Comparison of ENCODE assay signal across 11 cellular contexts in the genomic region with DNA sequence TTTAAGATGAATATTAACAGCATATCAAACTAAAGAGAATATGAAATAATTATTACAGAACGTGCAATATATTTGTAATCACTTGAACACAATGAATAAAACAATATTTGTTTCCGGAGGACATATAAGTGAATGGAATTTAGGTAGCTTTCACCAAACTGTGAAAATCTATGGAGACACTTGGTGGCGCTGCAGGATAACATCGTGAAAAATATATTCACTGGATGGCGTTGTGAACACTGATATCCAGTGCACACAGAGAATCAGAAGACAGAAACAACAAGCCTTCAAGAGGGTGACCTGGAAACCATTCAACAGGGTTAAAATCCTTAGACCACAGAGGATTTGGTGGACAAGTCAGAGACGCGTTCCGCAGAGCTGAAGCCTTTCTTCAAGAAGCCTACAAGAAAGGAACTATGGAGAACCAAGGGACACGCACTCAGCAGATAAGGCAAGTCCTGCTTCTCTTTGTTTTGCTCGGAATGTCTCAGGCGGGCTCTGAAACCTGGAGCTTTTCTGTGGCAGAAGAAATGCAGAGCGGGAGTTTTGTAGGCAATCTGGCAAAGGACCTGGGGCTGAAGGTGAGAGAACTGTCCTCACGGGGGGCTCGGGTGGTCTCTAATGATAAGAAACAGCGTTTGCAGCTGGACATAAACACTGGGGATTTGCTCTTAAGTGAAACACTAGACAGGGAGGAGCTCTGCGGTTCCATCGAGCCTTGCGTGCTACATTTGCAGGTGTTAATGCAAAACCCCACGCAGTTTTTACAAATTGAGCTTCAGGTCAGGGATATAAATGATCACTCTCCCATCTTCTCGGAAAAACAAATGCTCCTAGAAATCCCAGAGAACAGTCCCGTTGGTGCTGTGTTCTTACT. TPM values are rescaled to one million over a fixed set of nuclear protein-coding genes. Genes with fewer than 3 reads are reported as not detected.
DNase-seq lines count a peak whose midpoint lies in the region; ATAC-seq and TF ChIP-seq lines count a peak whose summit lies in the region.
"Had no signal": no experiment of that assay in that cellular context is flagged by ENCODE, and none has a peak within 500 bp of the region (broad histone marks: within the 10 kb centered on the region; RNA-seq: fewer than 3 reads in every experiment).

A gene (plus strand): TSS at position 269 of the 877 bp plus-strand sequence. CDS start 148 bp downstream, at position 417.

- WGBS in tibial nerve, 2 donors, result 43 to 50% methylated on average over 21 of the region's 21 CpGs

- H3K4me3 ChIP-seq in left ventricle myocardium inferior (peak within 1 kb of the TSS; percentile 35), tibial nerve (peak within 1 kb of the TSS in 1 of 4 donors; percentile 27)

- H3K27ac ChIP-seq in left ventricle myocardium inferior (replicated peaks) (no peak within 1 kb of the TSS), foreskin keratinocyte (no peak within 1 kb of the TSS), tibial nerve (no peak within 1 kb of the TSS)

- peak; percentile 23 for TF ChIP-seq CTCF in left ventricle myocardium inferior (IDR thresholded peaks at IDR 0.05; ENCODE audit: borderline replicate concordance)
- peak; percentile 19 for TF ChIP-seq CTCF in foreskin keratinocyte (conservative IDR thresholded peaks at IDR 0.05)
- TF ChIP-seq CTCF in tibial nerve (IDR thresholded peaks at IDR 0.05), result no peak

- TF ChIP-seq POLR2A in tibial nerve (IDR thresholded peaks at IDR 0.05), result no peak

- peaks cover 20% of the 10 kb centered on the region for H3K36me3 ChIP-seq in left ventricle myocardium inferior
- no peaks in the 10 kb centered on the region for H3K36me3 ChIP-seq in tibial nerve

- TF ChIP-seq EP300 in tibial nerve (IDR thresholded peaks at IDR 0.05), result no peak

- peaks cover 97% of the 10 kb centered on the region for H3K9me3 ChIP-seq in left ventricle myocardium inferior (replicated peaks)
- peaks cover 0 to 96% (median 39%) of the 10 kb centered on the region in 4 donors for H3K9me3 ChIP-seq in tibial nerve

- no peak for ATAC-seq in Right ventricle myocardium inferior
- ATAC-seq in foreskin keratinocyte, result no peak
- no peak for ATAC-seq in HG03175 (IDR thresholded peaks at IDR 0.05; ENCODE audit: unreplicated experiment)
- ATAC-seq: CD8-positive, alpha-beta T cell; naive thymus-derived CD4-positive, alpha-beta T cell; stimulated activated memory B cell treated with anti-CD40 and anti-IgM and Interleukin-4, amounts not matched to agents 10 μg/mL and 1 μg/mL and 100 μg/mL, for 72 hours had no signal

- no peaks in the 10 kb centered on the region for H3K4me1 ChIP-seq in left ventricle myocardium inferior
- no peaks in the 10 kb centered on the region for H3K4me1 ChIP-seq in foreskin keratinocyte
- H3K4me1 ChIP-seq in tibial nerve, result no peaks in the 10 kb centered on the region

- H3K27me3 ChIP-seq in left ventricle myocardium inferior (ENCODE audit: low read depth), result peaks cover 41% of the 10 kb centered on the region
- no peaks in the 10 kb centered on the region for H3K27me3 ChIP-seq in foreskin keratinocyte
- H3K27me3 ChIP-seq in tibial nerve, result no peaks in the 10 kb centered on the region

- intact Hi-C loops in left ventricle myocardium inferior (cut with micrococcal nuclease), result no loop called here
- intact Hi-C loops in Right ventricle myocardium inferior (cut with DNase I), result no loop called here

- DNase-seq in left ventricle myocardium inferior (no peak), Right ventricle myocardium inferior (ENCODE audit: missing footprints) (no peak), NCI-H774 (lab: John Stamatoyannopoulos, UW) (peak; percentile 64), foreskin keratinocyte (no peak), T-helper 1 cell (no peak), pons (ENCODE audit: low spot score) (no peak), tibial nerve (ENCODE audit: low spot score in 2 of 2) (no peak)
- DNase-seq: CD8-positive, alpha-beta T cell; naive thymus-derived CD4-positive, alpha-beta T cell had no signal

RNA-seq across cellular contexts. Expression of the gene that starts here (rescaled TPM):
- total RNA-seq in left ventricle myocardium inferior (0.77 TPM), Right ventricle myocardium inferior (0.81 TPM), foreskin keratinocyte (0.03 TPM in 1 of 2 replicates, not detected in the other), tibial nerve (1 to 10 TPM; 6.9 to 8.6 (median 7.6) TPM)
- not detected in 2 replicates for polyA plus RNA-seq in foreskin keratinocyte
- total RNA-seq: CD8-positive, alpha-beta T cell; naive thymus-derived CD4-positive, alpha-beta T cell had no signal
- polyA plus RNA-seq: naive thymus-derived CD4-positive, alpha-beta T cell had no signal

Comparison
In these comparisons a context has a peak if more than half of its experiments do, and no peak if none do; other contexts are left out.
1. CTCF ChIP-seq: peak in left ventricle myocardium inferior (single experiment) and foreskin keratinocyte (single experiment); none in tibial nerve (0 of 5).